ENCODE assay signal across 16 cellular contexts in genomic region chr5:66717455-66718373, GRCh38.
DNase-seq lines count a peak whose midpoint lies in the region; ATAC-seq and TF ChIP-seq lines count a peak whose summit lies in the region.
"Had no signal": no experiment of that assay in that cellular context is flagged by ENCODE, and none has a peak within 500 bp of the region (broad histone marks: within the 10 kb centered on the region; RNA-seq: fewer than 3 reads in every experiment).

No MANE protein-coding gene starts in this region.

- H2BK5ac ChIP-seq in mesendoderm (ENCODE audit: low read length) = no peak overlapping the region

- no peaks in the 10 kb centered on the region for H3K79me2 ChIP-seq in mesendoderm (ENCODE audit: control insufficient read depth, insufficient read depth, low read length)

- no peak overlapping the region for H3K4me3 ChIP-seq in mesendoderm (ENCODE audit: low read length)
- H3K4me3 ChIP-seq: colonic mucosa, thoracic aorta had no signal

- no peak for ATAC-seq in HG03108 (IDR thresholded peaks at IDR 0.05; ENCODE audit: unreplicated experiment)
- ATAC-seq in HG03520 (IDR thresholded peaks at IDR 0.05; ENCODE audit: unreplicated experiment) = no peak

- no peak overlapping the region for H3K4ac ChIP-seq in mesendoderm (ENCODE audit: low read depth, low read length)

- H3K56ac ChIP-seq in mesendoderm (ENCODE audit: low read length) = no peak overlapping the region

- no peak overlapping the region for H4K5ac ChIP-seq in mesendoderm (ENCODE audit: low read length)

- no peaks in the 10 kb centered on the region for H3K79me1 ChIP-seq in mesendoderm (ENCODE audit: low read length)

- no CpG with 5 or more reads among the region's 6 CpGs for WGBS in mesendoderm (ENCODE audit: extremely low coverage, insufficient coverage, low lambda C conversion rate)

- no peaks in the 10 kb centered on the region for H3K4me1 ChIP-seq in mesendoderm (ENCODE audit: control insufficient read depth, low read depth, low read length)
- H3K4me1 ChIP-seq: colonic mucosa had no signal

- TF ChIP-seq CTCF in VCaP (conservative IDR thresholded peaks at IDR 0.05) = no peak

- DNase-seq in DMS53 treated with DMSO at 0.1 percent for 48 hours (lab: John Stamatoyannopoulos, UW; ENCODE audit: unreplicated experiment) (peak; percentile 30), NCI-H146 treated with DMSO at 0.1 percent for 48 hours (lab: John Stamatoyannopoulos, UW; ENCODE audit: unreplicated experiment) (peak; percentile 70), mesendoderm (peak; percentile 52)
- no peak for DNase-seq in activated CD8-positive, alpha-beta memory T cell treated with anti-CD3 and anti-CD28 coated beads, Interleukin-2, amount 50 U/mL, for 4 hours
- DNase-seq: activated CD4-positive, alpha-beta T cell treated with anti-CD3 and anti-CD28 coated beads for 4 hours; activated naive CD4-positive, alpha-beta T cell treated with anti-CD3 and anti-CD28 coated beads for 36 hours; Calu3; colonic mucosa; immature natural killer cell; NCI-H446; nucleus accumbens; stimulated activated CD4-positive, alpha-beta T cell treated with anti-CD3 and anti-CD28 coated beads, Interleukin-4, amount 100 ng/mL, for 4 hours had no signal

- no peak overlapping the region for H2AK5ac ChIP-seq in mesendoderm (ENCODE audit: low read length)

- H2BK15ac ChIP-seq in mesendoderm (replicated peaks; ENCODE audit: low read depth) = no peak overlapping the region

- H3K27me3 ChIP-seq in mesendoderm (ENCODE audit: insufficient read depth, low read length, poor library complexity) = no peaks in the 10 kb centered on the region
- H3K27me3 ChIP-seq: colonic mucosa had no signal

- H3K4me2 ChIP-seq in mesendoderm (ENCODE audit: low read length) = no peak overlapping the region

- no peak overlapping the region for H2BK120ac ChIP-seq in mesendoderm (ENCODE audit: low read depth, low read length)

- no peaks in the 10 kb centered on the region for H3K36me3 ChIP-seq in mesendoderm (ENCODE audit: control insufficient read depth, insufficient read depth, low read length)
- H3K36me3 ChIP-seq: colonic mucosa, thoracic aorta had no signal

- no peak overlapping the region for H3K9ac ChIP-seq in mesendoderm (ENCODE audit: low read length)

- H3K27ac ChIP-seq in VCaP (peak overlapping the region; percentile 41; the same call in 1 of the 2 replicates), mesendoderm (ENCODE audit: low read depth, low read length) (no peak overlapping the region)
- H3K27ac ChIP-seq: colonic mucosa, thoracic aorta had no signal

- H3K23ac ChIP-seq in mesendoderm (ENCODE audit: low read length) = no peak overlapping the region

- H3K18ac ChIP-seq in mesendoderm (ENCODE audit: low read length) = no peak overlapping the region

- H4K8ac ChIP-seq in mesendoderm (ENCODE audit: low read depth, low read length) = no peak overlapping the region
